18 cellular contexts compared by ENCODE assay signal in genomic region chr1:168974117-168974516, GRCh38.
"Had no signal": no experiment of that assay in that cellular context is flagged by ENCODE, and none has a peak within 500 bp of the region (broad histone marks: within the 10 kb centered on the region; RNA-seq: fewer than 3 reads in every experiment).

No MANE protein-coding gene starts in this region.

- H3K4me1 ChIP-seq: foreskin keratinocyte, parathyroid adenoma, tibial artery had no signal

- H3K9me3 ChIP-seq: lower lobe of right lung, tibial artery had no signal

- H3K4me3 ChIP-seq: coronary artery, lower lobe of right lung, skin epidermis, tibial artery had no signal

- H3K36me3 ChIP-seq: lower lobe of right lung, tibial artery had no signal

- ATAC-seq: foreskin keratinocyte, left lobe of liver, right cardiac atrium had no signal

- DNase-seq: activated CD4-positive, alpha-beta memory T cell treated with anti-CD3 and anti-CD28 coated beads for 36 hours; activated CD4-positive, alpha-beta T cell treated with anti-CD3 and anti-CD28 coated beads for 48 hours; activated effector memory CD4-positive, alpha-beta T cell treated with anti-CD3 and anti-CD28 coated beads, Interleukin-2, amount 50 U/mL, for 16 hours; activated naive CD4-positive, alpha-beta T cell treated with anti-CD3 and anti-CD28 coated beads, Interleukin-2, amount 10 ng/mL, durations not matched to agents 7 days and 5 days; anterior cingulate cortex; central memory CD4-positive, alpha-beta T cell; lower lobe of right lung; naive B cell; nucleus accumbens; right cardiac atrium; stimulated activated CD4-positive, alpha-beta T cell treated with anti-CD3 and anti-CD28 coated beads, Interleukin-1b, Interleukin-23, amount 100 ng/mL, for 48 hours; tibial artery had no signal

- H2AFZ ChIP-seq: parathyroid adenoma had no signal

- H3K27me3 ChIP-seq: foreskin keratinocyte, tibial artery had no signal

- H3K27ac ChIP-seq: coronary artery, epithelial cell of prostate, foreskin keratinocyte, lower lobe of right lung, parathyroid adenoma, skin epidermis, tibial artery had no signal

- H3K9ac ChIP-seq: parathyroid adenoma had no signal

- H3K79me2 ChIP-seq: parathyroid adenoma had no signal
